In the genomic region with DNA sequence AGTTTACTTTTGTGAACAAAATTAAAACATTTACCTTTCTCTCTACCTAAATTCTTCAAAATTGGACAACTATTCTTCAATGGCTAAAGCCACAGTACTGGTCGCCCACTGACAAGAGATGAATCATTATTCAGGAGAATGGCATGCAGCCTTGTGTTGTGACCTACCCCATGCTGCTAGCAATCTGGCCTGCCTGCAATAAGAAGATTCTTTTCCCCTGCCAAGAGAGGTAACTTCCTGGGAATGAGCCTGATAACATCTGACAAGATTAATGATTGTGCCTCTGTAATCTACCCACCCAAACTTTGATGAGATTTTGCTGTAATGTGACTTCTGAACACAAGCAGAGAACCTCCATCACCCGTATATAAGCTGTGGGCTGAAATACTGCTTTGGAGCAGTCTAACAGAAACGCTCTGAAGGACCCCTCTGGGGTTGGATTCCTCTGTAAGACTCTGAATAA, we compare ENCODE assay signal across 11 cellular contexts. TPM values are rescaled to one million over a fixed set of nuclear protein-coding genes. Genes with fewer than 3 reads are reported as not detected.
DNase-seq lines count a peak whose midpoint lies in the region; ATAC-seq, FAIRE-seq and TF ChIP-seq lines count a peak whose summit lies in the region.
"Had no signal": no experiment of that assay in that cellular context is flagged by ENCODE, and none has a peak within 500 bp of the region (broad histone marks: within the 10 kb centered on the region; RNA-seq: fewer than 3 reads in every experiment).

No MANE protein-coding gene starts in this region.

- H3K4me1 ChIP-seq in A549, result peaks cover 68% of the 10 kb centered on the region
- peaks cover 13% of the 10 kb centered on the region for H3K4me1 ChIP-seq in HUES64 (ENCODE audit: insufficient read depth, low read length)

- FAIRE-seq in A549 (lab: Jason Lieb, UNC) (peak; percentile 98), GM12891 (lab: Jason Lieb, UNC) (no peak)

- in situ Hi-C loops in astrocyte of the cerebellum (cut with HindIII; ENCODE audit: low sequenced_read_pairs), result no loop called here

- no peaks in the 10 kb centered on the region for H3K36me3 ChIP-seq in HUES64 (ENCODE audit: insufficient read depth, low read length)

- H3K27ac ChIP-seq in A549 (peak overlapping the region; percentile 89 to 99), HUES64 (ENCODE audit: low read depth, low read length) (peak overlapping the region; percentile 65)

- DNase-seq in A549 (ENCODE audit: low read depth in 1 of 2, low spot score in 1 of 2), result peak; percentile 87 to 99
- peak; percentile 40 for DNase-seq in astrocyte of the cerebellum (ENCODE audit: low read depth)
- peak; percentile 91 for DNase-seq in kidney glomerular epithelial cell (lab: John Stamatoyannopoulos, UW)
- DNase-seq in NCI-H146 treated with DMSO at 0.1 percent for 48 hours (lab: John Stamatoyannopoulos, UW; ENCODE audit: unreplicated experiment), result no peak
- DNase-seq in GM12891 (ENCODE audit: insufficient read length, low spot score), result no peak
- DNase-seq in NCI-H1105 treated with DMSO at 0.1 percent for 48 hours (lab: John Stamatoyannopoulos, UW), result no peak
- DNase-seq: AML-193; NCI-H2081 treated with DMSO at 0.1 percent for 48 hours; stimulated activated CD4-positive, alpha-beta T cell treated with anti-CD3 and anti-CD28 coated beads, Interleukin-4, amount 100 ng/mL, for 4 hours had no signal

- TF ChIP-seq EP300 in A549 (IDR thresholded peaks at IDR 0.05), result peak; percentile 93 to 95; a peak in 4 of 5 replicates

- peak overlapping the region; percentile 97 for H3K4me2 ChIP-seq in A549

- H3K4me3 ChIP-seq in A549 (peak overlapping the region; percentile 29), HUES64 (ENCODE audit: low read length) (no peak overlapping the region), astrocyte of the cerebellum (ENCODE audit: low read depth, low read length) (no peak overlapping the region)

- TF ChIP-seq POLR2A in A549 (IDR thresholded peaks at IDR 0.05; ENCODE audit: low read length), result no peak
- no peak for TF ChIP-seq POLR2A in GM12891 (IDR thresholded peaks at IDR 0.05; ENCODE audit: low read depth, low read length)

- CTCF ChIA-PET in A549 (lab: Yijun Ruan, JAX), result interaction anchor here (0.7 to 6.1 kb wide), 10 partner anchors 10 to 143 kb away, joined by 3 to 74 read pairs (median 6); partner anchors contain the start of gene ST3GAL5

- no peak overlapping the region; the same call in 1 of the 2 replicates for H3K9ac ChIP-seq in HUES64 (ENCODE audit: low read depth, low read length)

- TF ChIP-seq RAD21 in A549 (conservative IDR thresholded peaks at IDR 0.05 in 1 of 2, IDR thresholded peaks at IDR 0.05 in 1 of 2), result peak; percentile 54 to 56

- H3K9me3 ChIP-seq in A549 (peaks cover 11% of the 10 kb centered on the region; the same call in 2 of the 3 replicates), HUES64 (ENCODE audit: insufficient read depth, low read depth, low read length) (no peaks in the 10 kb centered on the region)

- POLR2A ChIA-PET in A549 (lab: Yijun Ruan, JAX), result interaction anchor here (1.0 to 3.3 kb wide), 7 partner anchors 15 to 61 kb away, joined by 3 to 22 read pairs (median 5); partner anchors contain the start of gene ST3GAL5

- no peaks in the 10 kb centered on the region for H3K27me3 ChIP-seq in HUES64 (ENCODE audit: insufficient read depth, low read length)

- ATAC-seq in A549 (peak; percentile 82), GM21717 (IDR thresholded peaks at IDR 0.05; ENCODE audit: unreplicated experiment) (no peak)

- no peak for TF ChIP-seq CTCF in A549 (IDR thresholded peaks at IDR 0.05)
- TF ChIP-seq CTCF in astrocyte of the cerebellum (IDR thresholded peaks at IDR 0.05; ENCODE audit: low read depth, low read length, missing control alignments), result no peak

- WGBS in A549 (ENCODE audit: missing lambda C conversion rate), result 1% methylated on average over 3 of the region's 3 CpGs
- 22% methylated on average over 3 of the region's 3 CpGs for WGBS in HUES64

TF ChIP-seq in A549, 52 proteins besides CTCF, POLR2A, EP300 and RAD21 (continues in another document):
- TF ChIP-seq ZSCAN20 (CRISPR knock-in tag; IDR thresholded peaks at IDR 0.05) (peak; percentile 62; the same call in 1 of the 2 replicates), HOXB5 (CRISPR knock-in tag; IDR thresholded peaks at IDR 0.05) (peak; percentile 100), NPAS2 (CRISPR knock-in tag; IDR thresholded peaks at IDR 0.05; ENCODE audit: borderline replicate concordance) (no peak), HOXA7 (CRISPR knock-in tag; IDR thresholded peaks at IDR 0.05) (0 out of 2 replicates have a peak, but pooled peaks have one; percentile 38), HES2 (IDR thresholded peaks at IDR 0.05) (0 out of 2 replicates have a peak, but pooled peaks have one; percentile 14), JUN (IDR thresholded peaks at IDR 0.05) (peak; percentile 74 to 87; a peak in 3 of 5 replicates), GATA3 (IDR thresholded peaks at IDR 0.05; ENCODE audit: borderline replicate concordance) (peak; percentile 100), KDM1A (IDR thresholded peaks at IDR 0.05; ENCODE audit: low read depth) (no peak), ESRRA (IDR thresholded peaks at IDR 0.05; ENCODE audit: borderline replicate concordance, low read length) (no peak), CHD4 (IDR thresholded peaks at IDR 0.05; ENCODE audit: borderline replicate concordance) (no peak; the same call in 1 of the 2 replicates), SMC3 (IDR thresholded peaks at IDR 0.05) (peak; percentile 61)
- TF ChIP-seq, protein P1, sequence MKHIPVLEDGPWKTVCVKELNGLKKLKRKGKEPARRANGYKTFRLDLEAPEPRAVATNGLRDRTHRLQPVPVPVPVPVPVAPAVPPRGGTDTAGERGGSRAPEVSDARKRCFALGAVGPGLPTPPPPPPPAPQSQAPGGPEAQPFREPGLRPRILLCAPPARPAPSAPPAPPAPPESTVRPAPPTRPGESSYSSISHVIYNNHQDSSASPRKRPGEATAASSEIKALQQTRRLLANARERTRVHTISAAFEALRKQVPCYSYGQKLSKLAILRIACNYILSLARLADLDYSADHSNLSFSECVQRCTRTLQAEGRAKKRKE (CRISPR knock-in tag; IDR thresholded peaks at IDR 0.05; ENCODE audit: low read depth), result 0 out of 2 replicates have a peak, but pooled peaks have one; percentile 54
- TF ChIP-seq, protein P2, sequence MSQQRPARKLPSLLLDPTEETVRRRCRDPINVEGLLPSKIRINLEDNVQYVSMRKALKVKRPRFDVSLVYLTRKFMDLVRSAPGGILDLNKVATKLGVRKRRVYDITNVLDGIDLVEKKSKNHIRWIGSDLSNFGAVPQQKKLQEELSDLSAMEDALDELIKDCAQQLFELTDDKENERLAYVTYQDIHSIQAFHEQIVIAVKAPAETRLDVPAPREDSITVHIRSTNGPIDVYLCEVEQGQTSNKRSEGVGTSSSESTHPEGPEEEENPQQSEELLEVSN (IDR thresholded peaks at IDR 0.05; ENCODE audit: borderline replicate concordance, low read depth), result peak; percentile 27; the same call in 1 of the 2 replicates

TF ChIP-seq in GM12891, 5 proteins besides CTCF, POLR2A, EP300 and RAD21:
- TF ChIP-seq POU2F2 (IDR thresholded peaks at IDR 0.05; ENCODE audit: low read depth, low read length) (no peak), POLR2AphosphoS5 (IDR thresholded peaks at IDR 0.05; ENCODE audit: low read depth, low read length) (no peak), PAX5 (IDR thresholded peaks at IDR 0.05; ENCODE audit: insufficient read depth, low read length, severe bottlenecking) (no peak), TAF1 (IDR thresholded peaks at IDR 0.05; ENCODE audit: low read depth, low read length) (no peak), SPI1 (IDR thresholded peaks at IDR 0.05; ENCODE audit: low read depth, low read length) (no peak)

RNA-seq across cellular contexts. Expression of gene ST3GAL5, which starts 47.0 kb away (rescaled TPM):
- polyA plus RNA-seq in A549 (2011; rRNA removed) (115 and 119 TPM in 2 replicates), A549 (2017; fragmentation: RNase III; extraction: RNeasy Plus Mini Kit Qiagen cat#74134 plus additional on column Dnase treatment) (34.1 to 36.9 TPM (median 35.9 TPM) in 3 replicates)
- 48.7 and 50.3 TPM in 2 replicates for polyA plus RNA-seq in A549 (2012; cell fraction: cytosol; rRNA removed)
- polyA plus RNA-seq in A549 (2012; cell fraction: nucleus; rRNA removed), result 37.9 and 52.9 TPM in 2 replicates
- polyA minus RNA-seq in A549 (2011; rRNA and poly(A)+ RNA removed), result 59.3 and 67.7 TPM in 2 replicates
- 4.0 TPM for polyA plus RNA-seq in HUES64 (2013, experiment 1 of 2)
- 3.6 TPM for polyA plus RNA-seq in HUES64 (2013, experiment 2 of 2)
- 3.6 TPM for polyA plus RNA-seq in GM12891 (2012; ENCODE audit: low read depth, missing spikeins)

Comparison
In these comparisons a context has a peak if more than half of its experiments do, and no peak if none do; other contexts are left out.
1. DNase-seq: peak in A549 (2 of 2), astrocyte of the cerebellum (single experiment) and kidney glomerular epithelial cell (single experiment); none in NCI-H146 treated with DMSO at 0.1 percent for 48 hours (single experiment), GM12891 (single experiment) and NCI-H1105 treated with DMSO at 0.1 percent for 48 hours (single experiment).